Comparison of ENCODE assay signal across 9 cellular contexts in genomic region chr5:171630047-171630669, GRCh38.
DNase-seq lines count a peak whose midpoint lies in the region; ATAC-seq and TF ChIP-seq lines count a peak whose summit lies in the region.
"Had no signal": no experiment of that assay in that cellular context is flagged by ENCODE, and none has a peak within 500 bp of the region (broad histone marks: within the 10 kb centered on the region; RNA-seq: fewer than 3 reads in every experiment).

No MANE protein-coding gene starts in this region.

- no peak overlapping the region for H3K27ac Mint-ChIP-seq in activated CD8-positive, alpha-beta memory T cell treated with anti-CD3 and anti-CD28 coated beads, Interleukin-2, amount 10 ng/mL, durations not matched to agents 7 days and 5 days

- H3K27me3 ChIP-seq in BLaER1 treated with 17β-estradiol and CSF1 and Interleukin-3, amounts not matched to agents 10 nM and 100 nM, result peaks cover 0 to 13% (median 0%) of the 10 kb centered on the region in 11 experiments; a peak in 1 of 22 replicates
- H3K27me3 ChIP-seq in HUES6 (ENCODE audit: control insufficient read depth, insufficient read depth, low read length), result peaks cover 40% of the 10 kb centered on the region; the same call in 1 of the 2 replicates
- H3K27me3 ChIP-seq in WERI-Rb-1 (ENCODE audit: insufficient read depth, low read depth, severe bottlenecking), result peaks cover 7% of the 10 kb centered on the region
- peaks cover 11% of the 10 kb centered on the region for H3K27me3 ChIP-seq in left ventricle myocardium inferior (ENCODE audit: low read depth)
- peaks cover 32% of the 10 kb centered on the region for H3K27me3 ChIP-seq in smooth muscle cell (ENCODE audit: low read depth)

- peak overlapping the region in 5 of 10 experiments; percentile 2 to 50 (median 19); a peak in 5 of 20 replicates for H3K4me3 ChIP-seq in BLaER1 treated with 17β-estradiol and CSF1 and Interleukin-3, amounts not matched to agents 10 nM and 100 nM
- H3K4me3 ChIP-seq in HUES6 (ENCODE audit: low read depth, low read length) (peak overlapping the region; percentile 48), WERI-Rb-1 (ENCODE audit: low read depth, low read length) (no peak overlapping the region; the same call in 1 of the 2 replicates), left ventricle myocardium inferior (peak overlapping the region; percentile 36), smooth muscle cell (peak overlapping the region; percentile 27)

- H3K27me3 Mint-ChIP-seq in activated CD8-positive, alpha-beta memory T cell treated with anti-CD3 and anti-CD28 coated beads, Interleukin-2, amount 10 ng/mL, durations not matched to agents 7 days and 5 days, result peaks cover 59% of the 10 kb centered on the region

- no peaks in the 10 kb centered on the region for H3K9me3 Mint-ChIP-seq in activated CD8-positive, alpha-beta memory T cell treated with anti-CD3 and anti-CD28 coated beads, Interleukin-2, amount 10 ng/mL, durations not matched to agents 7 days and 5 days (ENCODE audit: low read depth)

- peak; percentile 76 for DNase-seq in WERI-Rb-1
- peak; percentile 63 for DNase-seq in left ventricle myocardium inferior
- peak; percentile 12 for DNase-seq in smooth muscle cell (lab: John Stamatoyannopoulos, UW; ENCODE audit: unreplicated experiment)
- DNase-seq in AML-193 (lab: John Stamatoyannopoulos, UW), result no peak
- no peak for DNase-seq in activated CD8-positive, alpha-beta memory T cell treated with anti-CD3 and anti-CD28 coated beads, Interleukin-2, amount 10 ng/mL, durations not matched to agents 7 days and 5 days

- no peaks in the 10 kb centered on the region for H3F3A ChIP-seq in smooth muscle cell (ENCODE audit: low read depth)

- H3K4me2 ChIP-seq in BLaER1 treated with 17β-estradiol and CSF1 and Interleukin-3, amounts not matched to agents 10 nM and 100 nM, result peak overlapping the region; percentile 51 to 82 (median 61)
- peak overlapping the region; percentile 80 for H3K4me2 ChIP-seq in smooth muscle cell

- peaks cover 28 to 41% (median 38%) of the 10 kb centered on the region in 10 experiments for H3K4me1 ChIP-seq in BLaER1 treated with 17β-estradiol and CSF1 and Interleukin-3, amounts not matched to agents 10 nM and 100 nM
- H3K4me1 ChIP-seq in HUES6 (ENCODE audit: control insufficient read depth, insufficient read depth, low read length) (peaks cover 2% of the 10 kb centered on the region), left ventricle myocardium inferior (peaks cover 17% of the 10 kb centered on the region), smooth muscle cell (ENCODE audit: low read depth) (peaks cover 3% of the 10 kb centered on the region)

- no peak overlapping the region for H3K27ac ChIP-seq in BLaER1 treated with 17β-estradiol and CSF1 and Interleukin-3, amounts not matched to agents 10 nM and 100 nM
- H3K27ac ChIP-seq in HUES6 (ENCODE audit: low read depth, low read length), result no peak overlapping the region
- no peak overlapping the region for H3K27ac ChIP-seq in WERI-Rb-1
- H3K27ac ChIP-seq in left ventricle myocardium inferior (replicated peaks), result no peak overlapping the region
- H3K27ac ChIP-seq in smooth muscle cell (ENCODE audit: low read depth), result no peak overlapping the region
- H3K27ac ChIP-seq: HL-60 had no signal

- no peaks in the 10 kb centered on the region for H3K36me3 ChIP-seq in BLaER1 treated with 17β-estradiol and CSF1 and Interleukin-3, amounts not matched to agents 10 nM and 100 nM
- H3K36me3 ChIP-seq in HUES6 (ENCODE audit: control insufficient read depth, insufficient read depth, low read length) (no peaks in the 10 kb centered on the region), WERI-Rb-1 (no peaks in the 10 kb centered on the region), left ventricle myocardium inferior (no peaks in the 10 kb centered on the region), smooth muscle cell (ENCODE audit: low read depth) (no peaks in the 10 kb centered on the region)

- H3K79me2 ChIP-seq in smooth muscle cell (ENCODE audit: low read depth), result no peaks in the 10 kb centered on the region

- whole genome bisulfite sequencing in smooth muscle cell (ENCODE audit: low lambda C conversion rate), result 12% methylated on average over 32 of the region's 32 CpGs

- H4K20me1 ChIP-seq in BLaER1 treated with 17β-estradiol and CSF1 and Interleukin-3, amounts not matched to agents 10 nM and 100 nM, result no peaks in the 10 kb centered on the region; a peak in 1 of 22 replicates
- no peaks in the 10 kb centered on the region for H4K20me1 ChIP-seq in smooth muscle cell (ENCODE audit: low read depth)

- H3K9ac ChIP-seq in BLaER1 treated with 17β-estradiol and CSF1 and Interleukin-3, amounts not matched to agents 10 nM and 100 nM, result 0 out of 22 replicates have a peak overlapping the region, but pooled peaks of 1 of the 11 experiments have one; percentile 4
- H3K9ac ChIP-seq in HUES6 (ENCODE audit: low read length) (no peak overlapping the region), smooth muscle cell (ENCODE audit: low read depth) (no peak overlapping the region)

- H3K4me3 Mint-ChIP-seq in activated CD8-positive, alpha-beta memory T cell treated with anti-CD3 and anti-CD28 coated beads, Interleukin-2, amount 10 ng/mL, durations not matched to agents 7 days and 5 days, result no peak overlapping the region

- TF ChIP-seq CTCF in WERI-Rb-1 (IDR thresholded peaks at IDR 0.05; ENCODE audit: low read depth, low read length), result peak; percentile 70
- TF ChIP-seq CTCF in left ventricle myocardium inferior (IDR thresholded peaks at IDR 0.05; ENCODE audit: borderline replicate concordance), result peak; percentile 69
- TF ChIP-seq CTCF in smooth muscle cell (IDR thresholded peaks at IDR 0.05; ENCODE audit: borderline replicate concordance, insufficient read depth, poor library complexity, severe bottlenecking), result peak; percentile 39

- no peaks in the 10 kb centered on the region for H3K36me3 Mint-ChIP-seq in activated CD8-positive, alpha-beta memory T cell treated with anti-CD3 and anti-CD28 coated beads, Interleukin-2, amount 10 ng/mL, durations not matched to agents 7 days and 5 days

- CTCF ChIA-PET in activated CD8-positive, alpha-beta memory T cell treated with anti-CD3 and anti-CD28 coated beads, Interleukin-2, amount 10 ng/mL, durations not matched to agents 7 days and 5 days (lab: Charles Lee), result interaction anchor here (0.6 to 1.2 kb wide), 3 partner anchors 11 to 443 kb away, joined by 3 read pairs; no protein-coding TSS in a partner anchor

- intact Hi-C loops in left ventricle myocardium inferior (cut with micrococcal nuclease), result no loop called here

- no peaks in the 10 kb centered on the region for H3K9me3 ChIP-seq in BLaER1 treated with 17β-estradiol and CSF1 and Interleukin-3, amounts not matched to agents 10 nM and 100 nM (replicated peaks in 1 of 11)
- H3K9me3 ChIP-seq in HUES6 (ENCODE audit: control insufficient read depth, insufficient read depth, low read depth, low read length) (no peaks in the 10 kb centered on the region; the same call in 1 of the 2 replicates), WERI-Rb-1 (ENCODE audit: severe bottlenecking) (no peaks in the 10 kb centered on the region), left ventricle myocardium inferior (replicated peaks) (no peaks in the 10 kb centered on the region), smooth muscle cell (replicated peaks; ENCODE audit: low read depth) (no peaks in the 10 kb centered on the region)

- ATAC-seq in HG03520 (IDR thresholded peaks at IDR 0.05; ENCODE audit: unreplicated experiment), result no peak
- no peak for ATAC-seq in activated CD8-positive, alpha-beta memory T cell treated with anti-CD3 and anti-CD28 coated beads, Interleukin-2, amount 10 ng/mL, durations not matched to agents 7 days and 5 days

- no peaks in the 10 kb centered on the region for H3K4me1 Mint-ChIP-seq in activated CD8-positive, alpha-beta memory T cell treated with anti-CD3 and anti-CD28 coated beads, Interleukin-2, amount 10 ng/mL, durations not matched to agents 7 days and 5 days

- peak overlapping the region; percentile 52 for H2AFZ ChIP-seq in smooth muscle cell (ENCODE audit: low read depth)

Comparison
In these comparisons a context has a peak if more than half of its experiments do, and no peak if none do; other contexts are left out.
1. DNase-seq: peak in WERI-Rb-1 (single experiment), left ventricle myocardium inferior (single experiment) and smooth muscle cell (single experiment); none in AML-193 (0 of 2) and activated CD8-positive, alpha-beta memory T cell treated with anti-CD3 and anti-CD28 coated beads, Interleukin-2, amount 10 ng/mL, durations not matched to agents 7 days and 5 days (single experiment).
2. Peak in every context shown above with its lines, with median percentiles within 50 percentile points of each other: CTCF ChIP-seq.